26 cellular contexts compared by ENCODE assay signal in genomic region chr14:77691259-77691658, GRCh38. TPM values are rescaled to one million over a fixed set of nuclear protein-coding genes. Genes with fewer than 3 reads are reported as not detected.
DNase-seq lines count a peak whose midpoint lies in the region; ATAC-seq, FAIRE-seq and TF ChIP-seq lines count a peak whose summit lies in the region.
"Had no signal": no experiment of that assay in that cellular context is flagged by ENCODE, and none has a peak within 500 bp of the region (broad histone marks: within the 10 kb centered on the region; RNA-seq: fewer than 3 reads in every experiment).

No MANE protein-coding gene starts in this region.

- H3K79me2 ChIP-seq in trophoblast cell (ENCODE audit: control insufficient read depth, insufficient read depth, low read length, poor library complexity) = no peaks in the 10 kb centered on the region

- no peak overlapping the region for H3K18ac ChIP-seq in trophoblast cell (ENCODE audit: low read length)

- ATAC-seq in heart right ventricle = peak in 7 of 8 donors; percentile 83 to 96 (median 92)
- ATAC-seq in psoas muscle = peak; percentile 44 to 75 (median 54)
- ATAC-seq: natural killer cell, T-helper 17 cell had no signal

- H3K27me3 Mint-ChIP-seq in endothelial cell (ENCODE audit: unreplicated experiment) = no peaks in the 10 kb centered on the region
- H3K27me3 Mint-ChIP-seq: T-helper 17 cell had no signal

- peaks cover 0 to 98% (median 45%) of the 10 kb centered on the region in 9 donors for H3K36me3 ChIP-seq in heart right ventricle
- peaks cover 3 to 94% of the 10 kb centered on the region in 2 donors for H3K36me3 ChIP-seq in psoas muscle (ENCODE audit: insufficient read depth in 1 of 2, low read depth in 1 of 2)
- peaks cover 5 to 8% of the 10 kb centered on the region in 2 experiments for H3K36me3 ChIP-seq in trophoblast cell (ENCODE audit: control insufficient read depth in 1 of 2, insufficient read depth in 2 of 2, low read length in 2 of 2)

- H3K27me3 ChIP-seq in heart right ventricle (no peaks in the 10 kb centered on the region), psoas muscle (ENCODE audit: insufficient read depth in 3 of 3, low read length in 2 of 3) (no peaks in the 10 kb centered on the region), trophoblast cell (ENCODE audit: insufficient read depth, low read length) (no peaks in the 10 kb centered on the region)
- H3K27me3 ChIP-seq: brain microvascular endothelial cell, transverse colon had no signal

- H3K79me1 ChIP-seq in trophoblast cell (ENCODE audit: low read length) = no peaks in the 10 kb centered on the region

- H4K8ac ChIP-seq in trophoblast cell (ENCODE audit: low read depth, low read length) = no peak overlapping the region

- H3K4ac ChIP-seq in trophoblast cell (ENCODE audit: low read depth, low read length) = no peak overlapping the region

- no peak overlapping the region for H3K4me3 Mint-ChIP-seq in endothelial cell (ENCODE audit: unreplicated experiment)
- H3K4me3 Mint-ChIP-seq: natural killer cell, T-helper 17 cell had no signal

- H4K12ac ChIP-seq in trophoblast cell (ENCODE audit: low read depth, low read length) = no peak overlapping the region

- no peak overlapping the region for H3K9ac ChIP-seq in trophoblast cell (ENCODE audit: low read length)

- 66 to 73% methylated on average over 2 of the region's 2 CpGs for WGBS in heart right ventricle, 2 donors
- 78 to 83% (median 81%) methylated on average over 2 of the region's 2 CpGs for WGBS in psoas muscle, 3 donors
- WGBS in trophoblast cell (ENCODE audit: extremely low coverage, insufficient coverage, insufficient read length) = no CpG with 5 or more reads among the region's 2 CpGs

- H3K4me2 ChIP-seq in trophoblast cell (ENCODE audit: low read length) = no peak overlapping the region

- intact Hi-C loops in heart right ventricle (cut with DNase I) = no loop called here
- intact Hi-C loops in psoas muscle (cut with DNase I) = no loop called here

- no peak overlapping the region for H3K23ac ChIP-seq in trophoblast cell (ENCODE audit: low read length)

- no peak overlapping the region for H4K91ac ChIP-seq in trophoblast cell (ENCODE audit: low read depth, low read length)

- FAIRE-seq in G401.6 (lab: Jason Lieb, UNC) = peak; percentile 11

- no peaks in the 10 kb centered on the region for H3K9me3 ChIP-seq in heart right ventricle
- H3K9me3 ChIP-seq in psoas muscle = no peaks in the 10 kb centered on the region
- H3K9me3 ChIP-seq in trophoblast cell (ENCODE audit: insufficient read depth, low read depth, low read length) = no peaks in the 10 kb centered on the region
- H3K9me3 ChIP-seq: Caco-2, HAP-1, transverse colon had no signal

- no peak for TF ChIP-seq CTCF in heart right ventricle (IDR thresholded peaks at IDR 0.05)
- no peak for TF ChIP-seq CTCF in psoas muscle (IDR thresholded peaks at IDR 0.05)
- TF ChIP-seq CTCF in endothelial cell (IDR thresholded peaks at IDR 0.05; ENCODE audit: unreplicated experiment) = no peak

- H2BK120ac ChIP-seq in trophoblast cell (ENCODE audit: insufficient read depth, low read length, poor library complexity) = no peak overlapping the region

- no peak overlapping the region for H3K27ac Mint-ChIP-seq in endothelial cell (ENCODE audit: unreplicated experiment)
- H3K27ac Mint-ChIP-seq: natural killer cell had no signal

- H3K4me3 ChIP-seq in heart right ventricle (no peak overlapping the region), psoas muscle (no peak overlapping the region), trophoblast cell (ENCODE audit: low read depth, low read length) (no peak overlapping the region)
- H3K4me3 ChIP-seq: HAP-1, SK-N-MC, transverse colon had no signal

- peaks cover 32% of the 10 kb centered on the region for H3K36me3 Mint-ChIP-seq in endothelial cell (ENCODE audit: low read depth, unreplicated experiment)

- no peak overlapping the region for H2AFZ ChIP-seq in trophoblast cell (ENCODE audit: insufficient read depth, low read length, poor library complexity)

- DNase-seq in NCI-H226 (peak; percentile 21), heart right ventricle (peak in 1 of 2 donors; percentile 62), psoas muscle (no peak), trophoblast cell (no peak), endothelial cell (ENCODE audit: low spot score) (no peak), D341Med (ENCODE audit: low spot score) (no peak)
- DNase-seq: activated CD4-positive, alpha-beta T cell treated with anti-CD3 and anti-CD28 coated beads for 4 hours; activated CD8-positive, alpha-beta memory T cell treated with anti-CD3 and anti-CD28 coated beads for 24 hours; activated gamma-delta T cell treated with Interleukin-2 at 50 U/mL for 16 hours; activated T-cell treated with anti-CD3 and anti-CD28 coated beads, Interleukin-2, amount 50 U/mL, for 1 hour; brain microvascular endothelial cell; C1 segment of cervical spinal cord; Caco-2; DMS79; effector CD8-positive, alpha-beta T cell; natural killer cell; NCI-H1092; NCI-H187; NCI-H69; RPMI8226; stimulated activated CD4-positive, alpha-beta T cell treated with anti-CD3 and anti-CD28 coated beads, Interleukin-2, amount 100 ng/mL, for 24 hours; T-helper 17 cell; transverse colon had no signal

- H3K4me1 ChIP-seq in heart right ventricle = no peaks in the 10 kb centered on the region
- no peaks in the 10 kb centered on the region for H3K4me1 ChIP-seq in psoas muscle
- H3K4me1 ChIP-seq in trophoblast cell (ENCODE audit: control insufficient read depth in 1 of 2, insufficient read depth in 2 of 2, low read length in 2 of 2) = no peaks in the 10 kb centered on the region
- H3K4me1 ChIP-seq: Caco-2, transverse colon had no signal

- H3K4me1 Mint-ChIP-seq in endothelial cell (ENCODE audit: unreplicated experiment) = peaks cover 43% of the 10 kb centered on the region

- no peak overlapping the region for H2BK12ac ChIP-seq in trophoblast cell (ENCODE audit: low read length)

- no peaks in the 10 kb centered on the region for H3K9me3 Mint-ChIP-seq in endothelial cell (ENCODE audit: unreplicated experiment)
- H3K9me3 Mint-ChIP-seq: natural killer cell had no signal

- H2BK5ac ChIP-seq in trophoblast cell (ENCODE audit: low read depth, low read length, poor library complexity) = no peak overlapping the region

- H2AK5ac ChIP-seq in trophoblast cell (ENCODE audit: low read length) = no peak overlapping the region

- no peak overlapping the region for H3K14ac ChIP-seq in trophoblast cell (ENCODE audit: low read length)

- H3K27ac ChIP-seq in heart right ventricle (peak overlapping the region in 6 of 10 donors; percentile 0 to 57 (median 48)), psoas muscle (no peak overlapping the region), trophoblast cell (ENCODE audit: low read depth, low read length) (no peak overlapping the region)
- H3K27ac ChIP-seq: brain microvascular endothelial cell, SK-N-MC, transverse colon had no signal

RNA-seq across cellular contexts. Expression of gene ALKBH1, which starts 16.6 kb away (rescaled TPM):
- total RNA-seq in heart right ventricle = 10 to 100 TPM in 8 of 10 donors, 1 to 10 TPM in 2; 8.5 to 12.9 (median 11.6) TPM
- 1 to 10 TPM; 3.9 to 8.5 TPM for polyA plus RNA-seq in heart right ventricle
- 10 to 100 TPM in 2 of 4 donors, 1 to 10 TPM in 2; 7.7 to 14.9 (median 10.4) TPM for total RNA-seq in psoas muscle
- 10 to 100 TPM in 1 of 3 donors, 1 to 10 TPM in 2; 8.7 to 17.6 (median 9.8) TPM for polyA plus RNA-seq in psoas muscle
- polyA plus RNA-seq in trophoblast cell (2013) = 8.6 and 8.9 TPM in 2 replicates
- total RNA-seq in endothelial cell (ENCODE audit: unreplicated experiment) = 10.8 TPM

RNA-seq across cellular contexts. Expression of gene SLIRP, which starts 16.6 kb away (rescaled TPM):
- total RNA-seq in heart right ventricle (100 to 1,000 TPM; 132 to 231 (median 157) TPM), psoas muscle (100 to 1,000 TPM; 129 to 185 (median 143) TPM), endothelial cell (ENCODE audit: unreplicated experiment) (94.7 TPM)
- polyA plus RNA-seq in heart right ventricle (1,000 to 10,000 TPM in 1 of 2 donors, 100 to 1,000 TPM in 1; 414 to 1,352 TPM), psoas muscle (100 to 1,000 TPM; 457 to 578 (median 486) TPM)
- polyA plus RNA-seq in trophoblast cell (2013) = 382 and 392 TPM in 2 replicates

Comparison
In these comparisons a context has a peak if more than half of its experiments do, and no peak if none do; other contexts are left out.
1. H3K27ac ChIP-seq: peak in heart right ventricle (6 of 10); none in psoas muscle (single experiment) and trophoblast cell (single experiment).